Comparison of ENCODE assay signal across 12 cellular contexts in genomic region chr17:47957591-47958490, GRCh38. TPM values are rescaled to one million over a fixed set of nuclear protein-coding genes. Genes with fewer than 3 reads are reported as not detected.
DNase-seq lines count a peak whose midpoint lies in the region; ATAC-seq and TF ChIP-seq lines count a peak whose summit lies in the region.
"Had no signal": no experiment of that assay in that cellular context is flagged by ENCODE, and none has a peak within 500 bp of the region (broad histone marks: within the 10 kb centered on the region; RNA-seq: fewer than 3 reads in every experiment).

A gene with protein sequence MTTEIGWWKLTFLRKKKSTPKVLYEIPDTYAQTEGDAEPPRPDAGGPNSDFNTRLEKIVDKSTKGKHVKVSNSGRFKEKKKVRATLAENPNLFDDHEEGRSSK (minus strand): TSS chr17:47957883. CDS start chr17:47953234, 4,649 bp downstream.

- H3K4me3 ChIP-seq in body of pancreas (peak within 1 kb of the TSS; percentile 69 to 80), lower lobe of right lung (peak within 1 kb of the TSS; percentile 61), uterus (no peak within 1 kb of the TSS)
- H3K4me3 ChIP-seq: MG63 had no signal

- no TSS peak for BruUV-seq in Calu3 (replicated peaks; lab: Mats Ljungman, UMichigan)

- peaks cover 81% of the 10 kb centered on the region for H3K4me1 Mint-ChIP-seq in Calu3 (ENCODE audit: low read depth, unreplicated experiment)
- H3K4me1 Mint-ChIP-seq: CD14-positive monocyte; stimulated activated naive B cell treated with anti-CD40 and anti-IgM and Interleukin-4, amounts not matched to agents 10 μg/mL and 1 μg/mL and 100 μg/mL, for 72 hours had no signal

- DNase-seq in Calu3 = peak; percentile 87
- DNase-seq in NCI-H1417 treated with DMSO at 0.1 percent for 48 hours (lab: John Stamatoyannopoulos, UW) = peak; percentile 55
- peak; percentile 91 to 97 (median 96) for DNase-seq in body of pancreas
- DNase-seq in lower lobe of right lung = peak; percentile 77
- DNase-seq in UCSD-AML1 (lab: John Stamatoyannopoulos, UW; ENCODE audit: unreplicated experiment) = no peak
- no peak for DNase-seq in NCI-H82 treated with DMSO at 0.1 percent for 48 hours (lab: John Stamatoyannopoulos, UW; ENCODE audit: unreplicated experiment)
- no peak for DNase-seq in uterus
- DNase-seq: activated CD8-positive, alpha-beta memory T cell treated with anti-CD3 and anti-CD28 coated beads, Interleukin-2, amount 50 U/mL, for 48 hours; MG63; stimulated activated naive B cell treated with anti-CD40 and anti-IgM and Interleukin-4, amounts not matched to agents 10 μg/mL and 1 μg/mL and 100 μg/mL, for 72 hours had no signal

- peak within 1 kb of the TSS; percentile 69 for H3K27ac Mint-ChIP-seq in Calu3 (ENCODE audit: unreplicated experiment)
- H3K27ac Mint-ChIP-seq: CD14-positive monocyte; stimulated activated naive B cell treated with anti-CD40 and anti-IgM and Interleukin-4, amounts not matched to agents 10 μg/mL and 1 μg/mL and 100 μg/mL, for 72 hours had no signal

- TF ChIP-seq CTCF in Calu3 (IDR thresholded peaks at IDR 0.05; ENCODE audit: unreplicated experiment) = no peak
- no peak for TF ChIP-seq CTCF in body of pancreas (IDR thresholded peaks at IDR 0.05)
- TF ChIP-seq CTCF in lower lobe of right lung (IDR thresholded peaks at IDR 0.05) = no peak
- TF ChIP-seq CTCF in uterus (IDR thresholded peaks at IDR 0.05) = no peak

- intact Hi-C loops in Calu3 (cut with micrococcal nuclease; ENCODE audit: unreplicated experiment) (no loop called here), body of pancreas (cut with DNase I) (no loop called here), lower lobe of right lung (cut with DNase I) (no loop called here), uterus (cut with DNase I; ENCODE audit: low total_unique reads) (no loop called here)

- CTCF ChIA-PET in Calu3 (lab: Charles Lee) = interaction anchor here (0.6 to 2.2 kb wide), 13 partner anchors 9 to 950 kb away, joined by 3 to 33 read pairs (median 7); partner anchors contain the start of genes CDK5RAP3 and PNPO

- no peaks in the 10 kb centered on the region for H3K27me3 ChIP-seq in body of pancreas
- H3K27me3 ChIP-seq in lower lobe of right lung (ENCODE audit: low read depth) = no peaks in the 10 kb centered on the region
- H3K27me3 ChIP-seq in uterus = no peaks in the 10 kb centered on the region
- H3K27me3 ChIP-seq: MG63 had no signal

- H3K27me3 Mint-ChIP-seq in Calu3 (ENCODE audit: unreplicated experiment) = no peaks in the 10 kb centered on the region
- H3K27me3 Mint-ChIP-seq: stimulated activated naive B cell treated with anti-CD40 and anti-IgM and Interleukin-4, amounts not matched to agents 10 μg/mL and 1 μg/mL and 100 μg/mL, for 72 hours had no signal

- peak within 1 kb of the TSS; percentile 76 for H3K4me3 Mint-ChIP-seq in Calu3 (ENCODE audit: low read depth, unreplicated experiment)
- H3K4me3 Mint-ChIP-seq: CD14-positive monocyte; stimulated activated naive B cell treated with anti-CD40 and anti-IgM and Interleukin-4, amounts not matched to agents 10 μg/mL and 1 μg/mL and 100 μg/mL, for 72 hours had no signal

- H3K4me1 ChIP-seq in body of pancreas (peaks cover 58% of the 10 kb centered on the region), lower lobe of right lung (peaks cover 8% of the 10 kb centered on the region), uterus (no peaks in the 10 kb centered on the region)

- H3K9me3 Mint-ChIP-seq in Calu3 (ENCODE audit: low read depth, unreplicated experiment) = peaks cover 3% of the 10 kb centered on the region
- H3K9me3 Mint-ChIP-seq: CD14-positive monocyte; stimulated activated naive B cell treated with anti-CD40 and anti-IgM and Interleukin-4, amounts not matched to agents 10 μg/mL and 1 μg/mL and 100 μg/mL, for 72 hours had no signal

- peaks cover 51% of the 10 kb centered on the region for H3K36me3 Mint-ChIP-seq in Calu3 (ENCODE audit: insufficient read depth, unreplicated experiment)

- 15 to 17% methylated on average over 15 to 16 of the region's 16 CpGs for WGBS in body of pancreas, 2 donors

- H3K36me3 ChIP-seq in body of pancreas (replicated peaks in 1 of 2; ENCODE audit: insufficient read depth in 1 of 2, low read depth in 2 of 2) (peaks cover under 1% of the 10 kb centered on the region in 2 donors), lower lobe of right lung (no peaks in the 10 kb centered on the region), uterus (no peaks in the 10 kb centered on the region)
- H3K36me3 ChIP-seq: MG63 had no signal

- ATAC-seq in body of pancreas = peak; percentile 79
- ATAC-seq in lower lobe of right lung = peak; percentile 81 to 85
- ATAC-seq in GM18861 (IDR thresholded peaks at IDR 0.05; ENCODE audit: unreplicated experiment) = no peak
- ATAC-seq: stimulated activated naive B cell treated with anti-CD40 and anti-IgM and Interleukin-4, amounts not matched to agents 10 μg/mL and 1 μg/mL and 100 μg/mL, for 72 hours had no signal

- no peaks in the 10 kb centered on the region for H3K9me3 ChIP-seq in body of pancreas
- H3K9me3 ChIP-seq in lower lobe of right lung = no peaks in the 10 kb centered on the region
- no peaks in the 10 kb centered on the region for H3K9me3 ChIP-seq in uterus
- H3K9me3 ChIP-seq: MG63 had no signal

- TF ChIP-seq POLR2A in body of pancreas (IDR thresholded peaks at IDR 0.05) (peak; percentile 93 to 98 (median 98)), uterus (IDR thresholded peaks at IDR 0.05) (peak in 1 of 2 donors; percentile 13)

- peak within 1 kb of the TSS; percentile 89 to 99 (median 96) for H3K27ac ChIP-seq in body of pancreas
- H3K27ac ChIP-seq in lower lobe of right lung = peak within 1 kb of the TSS; percentile 85
- no peak within 1 kb of the TSS for H3K27ac ChIP-seq in uterus

RNA-seq across cellular contexts. Expression of the gene that starts here (rescaled TPM):
- total RNA-seq in Calu3 (2022) (30.2 and 49.1 TPM in 2 replicates), body of pancreas (10 to 100 TPM; 36.6 to 63.3 TPM), lower lobe of right lung (48.1 TPM), uterus (1 to 10 TPM in 1 of 4 donors, under 1 TPM in 1, not detected in 2; 0.29 to 2.0 TPM)

Comparison
In these comparisons a context has a peak if more than half of its experiments do, and no peak if none do; other contexts are left out.
1. RNA of the gene that starts here (total RNA-seq): 36.6 to 63.3 TPM in body of pancreas, 48.1 TPM in lower lobe of right lung (single experiment) and 30.2 to 49.1 TPM in Calu3; 0.29 to 2.0 TPM in uterus; every median in the first group is over 10 times any median in the second.
2. DNase-seq: peak in Calu3 (single experiment), NCI-H1417 treated with DMSO at 0.1 percent for 48 hours (single experiment), body of pancreas (4 of 4) and lower lobe of right lung (single experiment); none in UCSD-AML1 (single experiment), NCI-H82 treated with DMSO at 0.1 percent for 48 hours (single experiment) and uterus (0 of 2).
3. H3K27ac ChIP-seq: peak in body of pancreas (4 of 4) and lower lobe of right lung (single experiment); none in uterus (0 of 2).
4. H3K4me3 ChIP-seq: peak in body of pancreas (2 of 2) and lower lobe of right lung (single experiment); none in uterus (0 of 2).